8 cellular contexts compared by ENCODE assay signal in the genomic region with DNA sequence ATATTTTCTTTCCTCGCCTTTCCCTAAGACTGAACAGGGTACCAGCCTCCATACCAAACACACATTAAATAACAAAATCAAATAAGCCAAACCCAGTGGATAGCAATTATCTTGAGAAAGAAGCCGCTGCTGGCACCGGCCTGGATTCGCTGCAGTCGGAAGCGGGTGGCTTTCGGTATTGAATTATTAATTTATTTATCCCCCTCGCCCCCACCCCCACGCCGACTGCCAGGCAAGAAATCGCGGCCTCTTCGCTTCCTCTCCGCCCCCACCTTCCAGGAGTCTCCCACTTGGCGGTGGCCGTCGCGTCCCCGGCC. TPM values are rescaled to one million over a fixed set of nuclear protein-coding genes. Genes with fewer than 3 reads are reported as not detected.
DNase-seq lines count a peak whose midpoint lies in the region; ATAC-seq, FAIRE-seq and TF ChIP-seq lines count a peak whose summit lies in the region.

No MANE protein-coding gene starts in this region.

- WGBS in endodermal cell (ENCODE audit: insufficient coverage in 1 of 2, insufficient read length in 1 of 2), 2 experiments, result 3% methylated on average over 18 of the region's 19 CpGs; no CpG with 5 or more reads in 1 of the 2 experiments
- 0 to 1% methylated on average over 19 of the region's 19 CpGs for WGBS in pancreas, 2 donors

- H3K4me1 ChIP-seq in ES-I3 (ENCODE audit: insufficient read depth, low read length) (no peaks in the 10 kb centered on the region), endodermal cell (ENCODE audit: control insufficient read depth, insufficient read depth, low read length) (no peaks in the 10 kb centered on the region), pancreas (no peaks in the 10 kb centered on the region)

- H3K27me3 ChIP-seq in endodermal cell (ENCODE audit: control insufficient read depth, insufficient read depth, low read length, poor library complexity, severe bottlenecking) (peaks cover 40% of the 10 kb centered on the region), pancreas (peaks cover 0 to 21% (median 2%) of the 10 kb centered on the region in 4 donors)

- no peak overlapping the region for H3K27ac Mint-ChIP-seq in endodermal cell

- ATAC-seq in pancreas (no peak), GM18519 (IDR thresholded peaks at IDR 0.05; ENCODE audit: low FRiP score, unreplicated experiment) (no peak), HG03139 (IDR thresholded peaks at IDR 0.05; ENCODE audit: unreplicated experiment) (no peak), GM19397 (IDR thresholded peaks at IDR 0.05; ENCODE audit: unreplicated experiment) (no peak)

- no peak for TF ChIP-seq CTCF in endodermal cell (conservative IDR thresholded peaks at IDR 0.05)
- TF ChIP-seq CTCF in pancreas (IDR thresholded peaks at IDR 0.05), result no peak

- H3K9ac ChIP-seq in ES-I3 (ENCODE audit: low read depth, low read length), result peak overlapping the region; percentile 73
- H3K9ac ChIP-seq in endodermal cell (ENCODE audit: extremely low read depth, low read length, poor library complexity, severe bottlenecking), result peak overlapping the region; percentile 6

- intact Hi-C loops in pancreas (cut with DNase I), result no loop called here

- DNase-seq in KG1 (lab: John Stamatoyannopoulos, UW), result peak; percentile 49
- DNase-seq in endodermal cell, result no peak
- no peak for DNase-seq in pancreas
- no peak for DNase-seq in activated CD4-positive, alpha-beta T cell treated with anti-CD3 and anti-CD28 coated beads for 48 hours

- H3K36me3 Mint-ChIP-seq in endodermal cell (ENCODE audit: low read depth), result no peaks in the 10 kb centered on the region

- H3K4me3 ChIP-seq in endodermal cell (ENCODE audit: low read length) (peak overlapping the region; percentile 79), pancreas (peak overlapping the region; percentile 23 to 64 (median 46))

- H3K4me1 Mint-ChIP-seq in endodermal cell, result peaks cover 11% of the 10 kb centered on the region

- no peak for FAIRE-seq in pancreas (lab: Jason Lieb, UNC)

- H3K36me3 ChIP-seq in ES-I3 (ENCODE audit: insufficient read depth, low read length) (no peaks in the 10 kb centered on the region), endodermal cell (ENCODE audit: control insufficient read depth, insufficient read depth, low read length) (no peaks in the 10 kb centered on the region), pancreas (no peaks in the 10 kb centered on the region)

- H3K27me3 Mint-ChIP-seq in endodermal cell (ENCODE audit: insufficient read depth), result peaks cover 33% of the 10 kb centered on the region

- H3K9me3 ChIP-seq in ES-I3 (ENCODE audit: control insufficient read depth, insufficient read depth, low read length) (no peaks in the 10 kb centered on the region), endodermal cell (ENCODE audit: control insufficient read depth, low read length) (no peaks in the 10 kb centered on the region), pancreas (no peaks in the 10 kb centered on the region)

- peak overlapping the region; percentile 54 for H3K4me3 Mint-ChIP-seq in endodermal cell

- H3K9me3 Mint-ChIP-seq in endodermal cell, result no peaks in the 10 kb centered on the region

- H3K27ac ChIP-seq in endodermal cell (ENCODE audit: low read depth, low read length) (no peak overlapping the region), pancreas (peak overlapping the region in 2 of 4 donors; percentile 32 to 48)

RNA-seq across cellular contexts. Expression of a gene that starts 0.4 kb away (rescaled TPM):
- total RNA-seq in endodermal cell (under 1 TPM in 1 of 2 donors, not detected in 1; 0.15 TPM), pancreas (under 1 TPM in 3 of 6 donors, not detected in 3; 0.09 to 0.25 (median 0.12) TPM)
- polyA plus RNA-seq in endodermal cell (2013, experiment 1 of 2), result 1.1 TPM
- 1.2 TPM for polyA plus RNA-seq in endodermal cell (2013, experiment 2 of 2)
- under 1 TPM in 1 of 2 donors, not detected in 1; 0.05 TPM for polyA plus RNA-seq in pancreas
